ENCODE assay signal across 18 cellular contexts in the genomic region with DNA sequence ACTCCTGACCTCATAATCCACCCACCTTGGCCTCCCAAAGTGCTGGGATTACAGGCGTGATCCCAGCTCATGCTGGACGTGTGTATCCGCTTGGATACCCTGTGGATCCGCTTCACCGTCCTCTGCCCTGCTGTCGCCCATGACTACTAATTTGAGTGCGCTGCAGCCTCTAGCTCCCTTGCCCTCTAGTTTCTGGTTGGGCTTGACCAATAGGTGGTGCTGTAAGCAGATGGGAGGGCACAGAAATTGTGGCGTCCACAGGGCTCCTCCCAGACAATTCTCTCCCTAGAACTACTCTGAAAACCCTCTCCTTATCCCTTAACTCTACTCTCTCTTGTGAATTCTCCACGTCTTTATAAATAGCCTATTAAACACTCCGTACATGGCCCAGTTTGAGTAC. TPM values are rescaled to one million over a fixed set of nuclear protein-coding genes. Genes with fewer than 3 reads are reported as not detected.
A peak's percentile ranks its signal among the peaks of the same experiment; 100 is the strongest.
DNase-seq lines count a peak whose midpoint lies in the region; FAIRE-seq and TF ChIP-seq lines count a peak whose summit lies in the region.
"Had no signal": no experiment of that assay in that cellular context is flagged by ENCODE, and none has a peak within 500 bp of the region (broad histone marks: within the 10 kb centered on the region; RNA-seq: fewer than 3 reads in every experiment).

No MANE protein-coding gene starts in this region.

- H3K27ac ChIP-seq in kidney (ENCODE audit: low read depth in 2 of 2, low read length in 2 of 2) = no peak overlapping the region
- H3K27ac ChIP-seq: sigmoid colon had no signal

- TF ChIP-seq CTCF in GM06990 (IDR thresholded peaks at IDR 0.05; ENCODE audit: insufficient read depth, low read length, poor library complexity, severe bottlenecking) = peak; percentile 60
- TF ChIP-seq CTCF in kidney (IDR thresholded peaks at IDR 0.05; ENCODE audit: borderline replicate concordance, extremely low read depth, insufficient read depth) = peak; percentile 24

- CTCF ChIA-PET in HEK293T (lab: Yijun Ruan, JAX) = interaction anchor here (0.6 to 1.0 kb wide), 3 partner anchors 9 to 138 kb away, joined by 3 to 4 read pairs (median 3); no protein-coding TSS in a partner anchor

- intact Hi-C loops in kidney (cut with DNase I) = no loop called here

- POLR2A ChIA-PET in HEK293T (lab: Yijun Ruan, JAX) = no interaction called here

- H3K36me3 ChIP-seq in GM06990 (ENCODE audit: control insufficient read depth, insufficient read depth, low read length) = no peaks in the 10 kb centered on the region
- H3K36me3 ChIP-seq in kidney (ENCODE audit: control insufficient read depth in 1 of 2, insufficient read depth in 2 of 2, low read length in 2 of 2) = no peaks in the 10 kb centered on the region
- H3K36me3 ChIP-seq: sigmoid colon had no signal

- no peak for TF ChIP-seq POLR2A in GM12892 (IDR thresholded peaks at IDR 0.05; ENCODE audit: low read depth, low read length)

- no peak overlapping the region for H3K9ac ChIP-seq in kidney (ENCODE audit: low read length in 2 of 2)

- H3K4me3 ChIP-seq in GM06990 (replicated peaks; ENCODE audit: low read depth, low read length) (no peak overlapping the region), kidney (ENCODE audit: low read length in 2 of 2) (no peak overlapping the region)
- H3K4me3 ChIP-seq: sigmoid colon had no signal

- DNase-seq in GM06990 (ENCODE audit: extremely low read depth, insufficient read length) (no peak), HEK293T (ENCODE audit: extremely low spot score) (peak; percentile 11), RPMI8226 (peak; percentile 6), kidney (no peak), NCI-H524 (lab: John Stamatoyannopoulos, UW) (no peak), GM12892 (ENCODE audit: insufficient read length) (no peak)
- no peak for DNase-seq in stimulated activated CD4-positive, alpha-beta T cell treated with anti-CD3 and anti-CD28 coated beads, Interleukin-4, amount 100 ng/mL, for 1 hour
- DNase-seq in stimulated activated CD4-positive, alpha-beta T cell treated with anti-CD3 and anti-CD28 coated beads, Interleukin-12 subunit alpha, Interleukin-12 subunit beta, amount 100 ng/mL, for 4 hours = no peak
- DNase-seq: activated CD4-positive, alpha-beta T cell treated with anti-CD3 and anti-CD28 coated beads for 36 hours; activated T-cell treated with anti-CD3 and anti-CD28 coated beads, Interleukin-2, amount 50 U/mL, for 72 hours; CD4-positive, CD25-positive, alpha-beta regulatory T cell; foreskin fibroblast; left colon; NCI-H1417 treated with DMSO at 0.1 percent for 48 hours; NCI-H774; sigmoid colon had no signal

- peaks cover 0 to 6% of the 10 kb centered on the region in 2 donors for H3K4me1 ChIP-seq in kidney (ENCODE audit: control insufficient read depth in 1 of 2, insufficient read depth in 1 of 2, low read depth in 1 of 2, low read length in 2 of 2)
- H3K4me1 ChIP-seq: sigmoid colon had no signal

- FAIRE-seq in kidney (lab: Jason Lieb, UNC) (no peak), GM12892 (lab: Jason Lieb, UNC) (no peak)
- FAIRE-seq: HTR-8/SVneo had no signal

- no peaks in the 10 kb centered on the region for H3K9me3 ChIP-seq in kidney (ENCODE audit: control insufficient read depth in 1 of 2, low read length in 2 of 2)
- H3K9me3 ChIP-seq: sigmoid colon had no signal

- no peaks in the 10 kb centered on the region for H3K27me3 ChIP-seq in GM06990 (replicated peaks; ENCODE audit: control insufficient read depth, insufficient read depth, low read length)

TF ChIP-seq in HEK293T, 16 proteins besides CTCF, POLR2A, EP300 and RAD21:
- TF ChIP-seq LEF1 (IDR thresholded peaks at IDR 0.05; ENCODE audit: borderline replicate concordance) (no peak), BHLHE40 (IDR thresholded peaks at IDR 0.05; ENCODE audit: borderline replicate concordance) (no peak), CTBP1 (IDR thresholded peaks at IDR 0.05; ENCODE audit: borderline replicate concordance) (no peak), TARDBP (IDR thresholded peaks at IDR 0.05) (no peak), FOXK2 (IDR thresholded peaks at IDR 0.05) (no peak)

RNA-seq across cellular contexts. Expression of gene ZPLD1, which starts 36.2 kb away (rescaled TPM):
- total RNA-seq in kidney = 1.2 TPM
- not detected for polyA plus RNA-seq in kidney (ENCODE audit: insufficient read depth, low read depth, low replicate concordance)
- polyA plus RNA-seq in GM12892 (2012; ENCODE audit: missing spikeins) = not detected
- total RNA-seq: activated CD4-positive, alpha-beta T cell treated with anti-CD3 and anti-CD28 coated beads for 36 hours; CD4-positive, CD25-positive, alpha-beta regulatory T cell; dermis microvascular lymphatic vessel endothelial cell; left colon had no signal
- polyA plus RNA-seq: CD4-positive, CD25-positive, alpha-beta regulatory T cell had no signal

Comparison
In these comparisons a context has a peak if more than half of its experiments do, and no peak if none do; other contexts are left out.
1. DNase-seq: peak in HEK293T (single experiment) and RPMI8226 (single experiment); none in GM06990 (single experiment), kidney (single experiment), NCI-H524 (0 of 2), GM12892 (single experiment), stimulated activated CD4-positive, alpha-beta T cell treated with anti-CD3 and anti-CD28 coated beads, Interleukin-4, amount 100 ng/mL, for 1 hour (single experiment) and stimulated activated CD4-positive, alpha-beta T cell treated with anti-CD3 and anti-CD28 coated beads, Interleukin-12 subunit alpha, Interleukin-12 subunit beta, amount 100 ng/mL, for 4 hours (single experiment).